In the genomic region with DNA sequence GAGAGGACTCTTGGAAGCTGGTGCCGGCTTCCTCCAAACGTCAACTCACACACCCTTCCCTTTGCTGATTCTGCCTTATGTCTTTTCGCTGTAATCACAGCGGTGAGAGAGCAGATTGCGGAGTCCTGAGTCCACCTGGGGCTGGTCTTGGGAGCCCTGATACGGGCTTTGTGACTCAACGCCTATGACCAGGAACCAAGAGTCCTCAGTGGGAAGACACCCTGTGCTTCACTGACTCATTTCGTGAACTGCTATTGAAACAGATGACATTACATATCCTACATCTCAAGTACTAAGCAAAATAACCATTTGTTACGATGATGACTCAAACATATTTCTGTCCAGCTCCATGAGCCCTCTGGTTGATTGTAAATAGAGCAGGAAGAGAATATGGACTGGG, we compare ENCODE assay signal across 14 cellular contexts.
DNase-seq lines count a peak whose midpoint lies in the region; ATAC-seq and TF ChIP-seq lines count a peak whose summit lies in the region.
"Had no signal": no experiment of that assay in that cellular context is flagged by ENCODE, and none has a peak within 500 bp of the region (broad histone marks: within the 10 kb centered on the region; RNA-seq: fewer than 3 reads in every experiment).

No MANE protein-coding gene starts in this region.

- CTCF ChIA-PET in AG04450 (lab: Charles Lee): interaction anchor here (1.4 to 1.5 kb wide), 2 partner anchors 12 to 32 kb away, joined by 4 to 8 read pairs; no protein-coding TSS in a partner anchor

- H3K27me3 ChIP-seq in AG04450 (ENCODE audit: control insufficient read depth, insufficient read depth, low read length) (no peaks in the 10 kb centered on the region), uterus (no peaks in the 10 kb centered on the region)
- H3K27me3 ChIP-seq: foreskin keratinocyte, pancreas had no signal

- no peak for TF ChIP-seq POLR2A in uterus (IDR thresholded peaks at IDR 0.05)

- no peak overlapping the region for H3K4me3 Mint-ChIP-seq in activated T-helper 17 cell treated with anti-CD3 and anti-CD28 coated beads, Interleukin-2, amount 50 U/mL, for 72 hours
- H3K4me3 Mint-ChIP-seq in T-helper 2 cell treated with Interferon-gamma antibody and Interleukin-4, amounts not matched to agents 5 μg/mL and 100 μg/mL, for 36 hours: no peak overlapping the region
- H3K4me3 Mint-ChIP-seq: brain; CD4-positive, CD25-positive, alpha-beta regulatory T cell; T-helper 1 cell treated with Interleukin-12 subunit alpha and Interleukin-12 subunit beta and Interleukin-4 antibody, amounts not matched to agents 30 μg/mL and 1 μg/mL, for 36 hours had no signal

- POLR2A ChIA-PET in AG04450 (lab: Yijun Ruan, JAX): interaction anchor here (0.6 to 1.2 kb wide), 3 partner anchors 10 to 90 kb away, joined by 3 to 4 read pairs (median 4); no protein-coding TSS in a partner anchor

- intact Hi-C loops in uterus (cut with DNase I; ENCODE audit: low total_unique reads): no loop called here

- no peaks in the 10 kb centered on the region for H3K27me3 Mint-ChIP-seq in activated T-helper 17 cell treated with anti-CD3 and anti-CD28 coated beads, Interleukin-2, amount 50 U/mL, for 72 hours
- H3K27me3 Mint-ChIP-seq in T-helper 2 cell treated with Interferon-gamma antibody and Interleukin-4, amounts not matched to agents 5 μg/mL and 100 μg/mL, for 36 hours (ENCODE audit: low read depth): no peaks in the 10 kb centered on the region
- H3K27me3 Mint-ChIP-seq: brain; CD4-positive, CD25-positive, alpha-beta regulatory T cell had no signal

- H3K9me3 ChIP-seq in AG04450 (ENCODE audit: control insufficient read depth, insufficient read depth, low read length) (peaks cover 6% of the 10 kb centered on the region), uterus (no peaks in the 10 kb centered on the region)
- H3K9me3 ChIP-seq: pancreas had no signal

- TF ChIP-seq CTCF in AG04450 (IDR thresholded peaks at IDR 0.05; ENCODE audit: low read depth, low read length): no peak
- TF ChIP-seq CTCF in uterus (IDR thresholded peaks at IDR 0.05): no peak

- peak overlapping the region; percentile 84 for H3K27ac ChIP-seq in AG04450 (ENCODE audit: low read depth, low read length)
- no peak overlapping the region for H3K27ac ChIP-seq in uterus
- H3K27ac ChIP-seq: foreskin keratinocyte, pancreas had no signal

- no peaks in the 10 kb centered on the region for H3K36me3 Mint-ChIP-seq in activated T-helper 17 cell treated with anti-CD3 and anti-CD28 coated beads, Interleukin-2, amount 50 U/mL, for 72 hours (ENCODE audit: low read depth)
- peaks cover 2% of the 10 kb centered on the region for H3K36me3 Mint-ChIP-seq in T-helper 2 cell treated with Interferon-gamma antibody and Interleukin-4, amounts not matched to agents 5 μg/mL and 100 μg/mL, for 36 hours (ENCODE audit: low read depth)

- ATAC-seq in GM18511 (IDR thresholded peaks at IDR 0.05; ENCODE audit: unreplicated experiment): peak; percentile 60
- peak; percentile 99 for ATAC-seq in activated T-helper 17 cell treated with anti-CD3 and anti-CD28 coated beads, Interleukin-2, amount 50 U/mL, for 72 hours (replicated peaks)
- ATAC-seq: foreskin keratinocyte had no signal

- peak overlapping the region; percentile 53 for H3K27ac Mint-ChIP-seq in activated T-helper 17 cell treated with anti-CD3 and anti-CD28 coated beads, Interleukin-2, amount 50 U/mL, for 72 hours
- H3K27ac Mint-ChIP-seq in T-helper 2 cell treated with Interferon-gamma antibody and Interleukin-4, amounts not matched to agents 5 μg/mL and 100 μg/mL, for 36 hours: no peak overlapping the region
- H3K27ac Mint-ChIP-seq: CD4-positive, CD25-positive, alpha-beta regulatory T cell; T-helper 1 cell treated with Interleukin-12 subunit alpha and Interleukin-12 subunit beta and Interleukin-4 antibody, amounts not matched to agents 30 μg/mL and 1 μg/mL, for 36 hours had no signal

- no peaks in the 10 kb centered on the region for H3K4me1 ChIP-seq in uterus
- H3K4me1 ChIP-seq: foreskin keratinocyte, pancreas had no signal

- no peaks in the 10 kb centered on the region for H3K36me3 ChIP-seq in uterus

- no peak overlapping the region for H3K4me3 ChIP-seq in AG04450 (ENCODE audit: low read depth, low read length)
- H3K4me3 ChIP-seq in uterus: no peak overlapping the region
- H3K4me3 ChIP-seq: pancreas had no signal

- H3K4me1 Mint-ChIP-seq in activated T-helper 17 cell treated with anti-CD3 and anti-CD28 coated beads, Interleukin-2, amount 50 U/mL, for 72 hours: no peaks in the 10 kb centered on the region
- H3K4me1 Mint-ChIP-seq in T-helper 2 cell treated with Interferon-gamma antibody and Interleukin-4, amounts not matched to agents 5 μg/mL and 100 μg/mL, for 36 hours (ENCODE audit: low read depth): no peaks in the 10 kb centered on the region
- H3K4me1 Mint-ChIP-seq: brain; CD4-positive, CD25-positive, alpha-beta regulatory T cell had no signal

- DNase-seq in AG04450 (ENCODE audit: low read depth, low spot score): peak; percentile 65
- peak; percentile 89 for DNase-seq in hepatic stellate cell (ENCODE audit: low spot score)
- no peak for DNase-seq in uterus
- DNase-seq in putamen (ENCODE audit: low spot score): no peak
- DNase-seq in effector CD8-positive, alpha-beta T cell (lab: John Stamatoyannopoulos, UW): no peak
- DNase-seq in T-helper 2 cell treated with Interferon-gamma antibody and Interleukin-4, amounts not matched to agents 5 μg/mL and 100 μg/mL, for 36 hours (ENCODE audit: low spot score): no peak
- DNase-seq: CD4-positive, CD25-positive, alpha-beta regulatory T cell; NCI-H1417 treated with DMSO at 0.1 percent for 48 hours; pancreas had no signal

- no peaks in the 10 kb centered on the region for H3K9me3 Mint-ChIP-seq in activated T-helper 17 cell treated with anti-CD3 and anti-CD28 coated beads, Interleukin-2, amount 50 U/mL, for 72 hours
- no peaks in the 10 kb centered on the region for H3K9me3 Mint-ChIP-seq in T-helper 2 cell treated with Interferon-gamma antibody and Interleukin-4, amounts not matched to agents 5 μg/mL and 100 μg/mL, for 36 hours
- H3K9me3 Mint-ChIP-seq: CD4-positive, CD25-positive, alpha-beta regulatory T cell; T-helper 1 cell treated with Interleukin-12 subunit alpha and Interleukin-12 subunit beta and Interleukin-4 antibody, amounts not matched to agents 30 μg/mL and 1 μg/mL, for 36 hours had no signal

Comparison
In these comparisons a context has a peak if more than half of its experiments do, and no peak if none do; other contexts are left out.
1. DNase-seq: peak in AG04450 (single experiment) and hepatic stellate cell (single experiment); none in uterus (0 of 2), putamen (single experiment), effector CD8-positive, alpha-beta T cell (single experiment) and T-helper 2 cell treated with Interferon-gamma antibody and Interleukin-4, amounts not matched to agents 5 μg/mL and 100 μg/mL, for 36 hours (single experiment).